ENCODE assay signal across 1 cellular context in the genomic region with DNA sequence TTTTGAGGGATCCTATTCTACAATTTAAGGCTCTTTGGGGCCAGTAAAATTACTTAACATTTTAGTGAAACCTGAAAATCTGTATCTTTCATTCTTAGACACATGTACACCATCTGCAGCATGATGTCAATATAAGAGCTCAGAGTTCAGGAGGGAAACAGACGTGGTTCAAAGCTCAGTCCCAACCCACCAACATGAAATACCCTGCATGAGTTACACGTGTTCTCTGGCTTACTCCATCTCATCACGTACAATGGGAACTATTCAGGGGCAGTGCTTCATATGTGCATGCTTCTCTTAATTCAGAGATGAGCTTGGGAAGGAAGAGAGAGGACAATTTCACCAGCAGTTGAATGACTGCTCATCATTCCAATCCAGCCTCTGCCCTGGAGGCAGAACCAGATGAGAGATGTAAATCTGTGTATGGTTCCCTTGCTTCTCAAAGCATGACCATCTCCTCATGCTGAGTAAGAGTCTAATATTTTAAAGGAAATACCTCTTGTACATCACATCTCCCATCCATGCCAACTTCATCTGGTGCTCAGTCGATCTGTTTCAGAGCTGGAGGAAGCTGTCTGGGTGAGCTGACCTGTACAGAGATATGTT.
A peak's percentile ranks its signal among the peaks of the same experiment; 100 is the strongest.
TF ChIP-seq lines count a peak whose summit lies in the region.

No MANE protein-coding gene starts in this region.

TF ChIP-seq in HepG2, 621 proteins besides CTCF, POLR2A, EP300 and RAD21:
- TF ChIP-seq ZNF24 (IDR thresholded peaks at IDR 0.05) (no peak), ZNF75D (CRISPR knock-in tag; IDR thresholded peaks at IDR 0.05; ENCODE audit: borderline replicate concordance) (no peak), NFIB (CRISPR knock-in tag; IDR thresholded peaks at IDR 0.05; ENCODE audit: borderline replicate concordance) (no peak), HNF4A (CRISPR knock-in tag; IDR thresholded peaks at IDR 0.05) (peak; percentile 54), EEA1 (CRISPR knock-in tag; IDR thresholded peaks at IDR 0.05; ENCODE audit: borderline replicate concordance) (no peak), SP1 (IDR thresholded peaks at IDR 0.05) (no peak), SP1 (CRISPR knock-in tag; IDR thresholded peaks at IDR 0.05) (no peak), SMARCC2 (IDR thresholded peaks at IDR 0.05) (no peak), KDM2A (CRISPR knock-in tag; IDR thresholded peaks at IDR 0.05; ENCODE audit: borderline replicate concordance, low read depth) (no peak), ZNF614 (CRISPR knock-in tag; IDR thresholded peaks at IDR 0.05; ENCODE audit: borderline replicate concordance) (no peak), FOSL1 (CRISPR knock-in tag; IDR thresholded peaks at IDR 0.05; ENCODE audit: borderline replicate concordance) (no peak), MAX (IDR thresholded peaks at IDR 0.05) (peak; percentile 50; the same call in 1 of the 2 replicates), SRSF4 (IDR thresholded peaks at IDR 0.05; ENCODE audit: low read depth, low read length, poor library complexity, severe bottlenecking) (no peak), ZFP62 (CRISPR knock-in tag; IDR thresholded peaks at IDR 0.05) (no peak), KLF9 (CRISPR knock-in tag; IDR thresholded peaks at IDR 0.05; ENCODE audit: low read depth) (no peak), ADNP (CRISPR knock-in tag; IDR thresholded peaks at IDR 0.05) (no peak), NCOR1 (IDR thresholded peaks at IDR 0.05; ENCODE audit: borderline replicate concordance, low read length) (peak; percentile 33; the same call in 1 of the 2 replicates), GMEB2 (CRISPR knock-in tag; IDR thresholded peaks at IDR 0.05; ENCODE audit: low read depth) (no peak), PBX2 (CRISPR knock-in tag; IDR thresholded peaks at IDR 0.05) (no peak), ZNF281 (CRISPR knock-in tag; IDR thresholded peaks at IDR 0.05; ENCODE audit: borderline replicate concordance) (no peak), FOXC1 (CRISPR knock-in tag; IDR thresholded peaks at IDR 0.05; ENCODE audit: borderline replicate concordance) (no peak)
- TF ChIP-seq, protein P1, sequence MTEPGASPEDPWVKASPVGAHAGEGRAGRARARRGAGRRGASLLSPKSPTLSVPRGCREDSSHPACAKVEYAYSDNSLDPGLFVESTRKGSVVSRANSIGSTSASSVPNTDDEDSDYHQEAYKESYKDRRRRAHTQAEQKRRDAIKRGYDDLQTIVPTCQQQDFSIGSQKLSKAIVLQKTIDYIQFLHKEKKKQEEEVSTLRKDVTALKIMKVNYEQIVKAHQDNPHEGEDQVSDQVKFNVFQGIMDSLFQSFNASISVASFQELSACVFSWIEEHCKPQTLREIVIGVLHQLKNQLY (CRISPR knock-in tag; IDR thresholded peaks at IDR 0.05): peak; percentile 55; the same call in 1 of the 2 replicates
- TF ChIP-seq, protein P2, sequence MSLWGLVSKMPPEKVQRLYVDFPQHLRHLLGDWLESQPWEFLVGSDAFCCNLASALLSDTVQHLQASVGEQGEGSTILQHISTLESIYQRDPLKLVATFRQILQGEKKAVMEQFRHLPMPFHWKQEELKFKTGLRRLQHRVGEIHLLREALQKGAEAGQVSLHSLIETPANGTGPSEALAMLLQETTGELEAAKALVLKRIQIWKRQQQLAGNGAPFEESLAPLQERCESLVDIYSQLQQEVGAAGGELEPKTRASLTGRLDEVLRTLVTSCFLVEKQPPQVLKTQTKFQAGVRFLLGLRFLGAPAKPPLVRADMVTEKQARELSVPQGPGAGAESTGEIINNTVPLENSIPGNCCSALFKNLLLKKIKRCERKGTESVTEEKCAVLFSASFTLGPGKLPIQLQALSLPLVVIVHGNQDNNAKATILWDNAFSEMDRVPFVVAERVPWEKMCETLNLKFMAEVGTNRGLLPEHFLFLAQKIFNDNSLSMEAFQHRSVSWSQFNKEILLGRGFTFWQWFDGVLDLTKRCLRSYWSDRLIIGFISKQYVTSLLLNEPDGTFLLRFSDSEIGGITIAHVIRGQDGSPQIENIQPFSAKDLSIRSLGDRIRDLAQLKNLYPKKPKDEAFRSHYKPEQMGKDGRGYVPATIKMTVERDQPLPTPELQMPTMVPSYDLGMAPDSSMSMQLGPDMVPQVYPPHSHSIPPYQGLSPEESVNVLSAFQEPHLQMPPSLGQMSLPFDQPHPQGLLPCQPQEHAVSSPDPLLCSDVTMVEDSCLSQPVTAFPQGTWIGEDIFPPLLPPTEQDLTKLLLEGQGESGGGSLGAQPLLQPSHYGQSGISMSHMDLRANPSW (CRISPR knock-in tag; IDR thresholded peaks at IDR 0.05; ENCODE audit: borderline replicate concordance): no peak
- TF ChIP-seq, protein P3, sequence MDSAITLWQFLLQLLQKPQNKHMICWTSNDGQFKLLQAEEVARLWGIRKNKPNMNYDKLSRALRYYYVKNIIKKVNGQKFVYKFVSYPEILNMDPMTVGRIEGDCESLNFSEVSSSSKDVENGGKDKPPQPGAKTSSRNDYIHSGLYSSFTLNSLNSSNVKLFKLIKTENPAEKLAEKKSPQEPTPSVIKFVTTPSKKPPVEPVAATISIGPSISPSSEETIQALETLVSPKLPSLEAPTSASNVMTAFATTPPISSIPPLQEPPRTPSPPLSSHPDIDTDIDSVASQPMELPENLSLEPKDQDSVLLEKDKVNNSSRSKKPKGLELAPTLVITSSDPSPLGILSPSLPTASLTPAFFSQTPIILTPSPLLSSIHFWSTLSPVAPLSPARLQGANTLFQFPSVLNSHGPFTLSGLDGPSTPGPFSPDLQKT (CRISPR knock-in tag; IDR thresholded peaks at IDR 0.05; ENCODE audit: borderline replicate concordance): no peak
